In genomic region chr9:64013122-64013521, GRCh38 we compare ENCODE assay signal across 1 cellular context.
DNase-seq lines count a peak whose midpoint lies in the region; TF ChIP-seq lines count a peak whose summit lies in the region.
"Not testable (repeated sequence)": the region's sequence is repeated elsewhere in the genome, so short reads cannot be mapped to it uniquely, and the experiment has no call there.

No MANE protein-coding gene starts in this region.

- not testable (repeated sequence) for TF ChIP-seq CTCF in osteocyte (IDR thresholded peaks at IDR 0.05)

- not testable (repeated sequence) for H3K27me3 Mint-ChIP-seq in osteocyte (ENCODE audit: unreplicated experiment)

- not testable (repeated sequence) for H3K4me3 Mint-ChIP-seq in osteocyte (ENCODE audit: unreplicated experiment)

- H3K36me3 Mint-ChIP-seq in osteocyte (ENCODE audit: unreplicated experiment), result not testable (repeated sequence)

- DNase-seq in osteocyte (ENCODE audit: extremely low spot score, unreplicated experiment), result peak; percentile 82

- not testable (repeated sequence) for H3K27ac Mint-ChIP-seq in osteocyte (ENCODE audit: unreplicated experiment)

- not testable (repeated sequence) for H3K4me1 Mint-ChIP-seq in osteocyte (ENCODE audit: unreplicated experiment)

- H3K9me3 Mint-ChIP-seq in osteocyte (ENCODE audit: unreplicated experiment), result not testable (repeated sequence)
